ENCODE assay signal across 21 cellular contexts in the genomic region with DNA sequence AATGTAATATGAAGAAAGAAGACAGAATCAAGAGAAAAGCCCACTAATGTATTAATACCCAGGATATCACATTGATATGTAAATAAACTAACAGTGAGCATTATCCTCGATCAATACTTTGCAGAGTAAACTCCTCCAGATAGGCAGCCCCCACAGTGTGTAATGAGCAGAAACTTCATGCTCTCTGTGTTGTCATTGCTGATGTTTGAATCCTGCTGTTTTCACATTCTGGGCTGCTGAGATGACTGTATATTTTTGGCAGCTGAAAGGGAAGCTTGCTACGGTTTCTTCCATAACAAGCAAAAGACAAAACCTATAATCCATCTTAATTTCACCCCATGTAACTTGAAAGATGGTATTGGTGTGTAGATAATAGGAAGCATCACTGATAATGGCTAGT. TPM values are rescaled to one million over a fixed set of nuclear protein-coding genes. Genes with fewer than 3 reads are reported as not detected.
DNase-seq lines count a peak whose midpoint lies in the region; ATAC-seq and TF ChIP-seq lines count a peak whose summit lies in the region.
"Had no signal": no experiment of that assay in that cellular context is flagged by ENCODE, and none has a peak within 500 bp of the region (broad histone marks: within the 10 kb centered on the region; RNA-seq: fewer than 3 reads in every experiment).

No MANE protein-coding gene starts in this region.

- H3K4me1 ChIP-seq in HUES48 (ENCODE audit: control insufficient read depth, insufficient read depth, low read length), result peaks cover 46% of the 10 kb centered on the region
- peaks cover 26% of the 10 kb centered on the region for H3K4me1 ChIP-seq in OCI-LY3 (ENCODE audit: low read length)
- no peaks in the 10 kb centered on the region for H3K4me1 ChIP-seq in fibroblast of lung (ENCODE audit: control insufficient read depth, extremely low read depth, insufficient read depth, low read length)
- H3K4me1 ChIP-seq in H9 (ENCODE audit: insufficient read depth, low read length), result peaks cover 2% of the 10 kb centered on the region; the same call in 1 of the 2 replicates
- H3K4me1 ChIP-seq: ascending aorta, colonic mucosa, lower lobe of right lung, upper lobe of left lung had no signal

- H3K36me3 Mint-ChIP-seq in H9 (ENCODE audit: insufficient read depth in 1 of 3, low read depth in 3 of 3), result peaks cover 0 to 1% (median under 1%) of the 10 kb centered on the region in 3 experiments; a peak in 3 of 7 replicates
- H3K36me3 Mint-ChIP-seq: activated naive CD4-positive, alpha-beta T cell treated with anti-CD3 and anti-CD28 coated beads, Interleukin-2, amount 50 U/mL, for 24 hours; CD8-positive, alpha-beta T cell had no signal

- H3K56ac ChIP-seq in H9 (ENCODE audit: insufficient read length, low read depth, low read length), result no peak overlapping the region

- no peak overlapping the region for H2BK120ac ChIP-seq in H9 (ENCODE audit: low read depth, low read length, poor library complexity, severe bottlenecking)

- H2BK5ac ChIP-seq in H9 (ENCODE audit: insufficient read length, low read length), result no peak overlapping the region

- no peak overlapping the region for H3K4me3 Mint-ChIP-seq in H9
- H3K4me3 Mint-ChIP-seq: activated naive CD4-positive, alpha-beta T cell treated with anti-CD3 and anti-CD28 coated beads, Interleukin-2, amount 50 U/mL, for 24 hours; CD8-positive, alpha-beta T cell; endodermal cell had no signal

- no peak overlapping the region for H4K8ac ChIP-seq in H9 (replicated peaks; ENCODE audit: insufficient read length, low read depth, low read length)

- H3K79me2 ChIP-seq in OCI-LY3 (ENCODE audit: low read length) (no peaks in the 10 kb centered on the region), fibroblast of lung (ENCODE audit: control insufficient read depth, insufficient read depth, low read length) (no peaks in the 10 kb centered on the region), H9 (ENCODE audit: insufficient read depth, low read length) (no peaks in the 10 kb centered on the region)

- H3K9me3 ChIP-seq in HUES48 (ENCODE audit: control insufficient read depth, insufficient read depth, low read length), result no peaks in the 10 kb centered on the region
- H3K9me3 ChIP-seq in OCI-LY3 (ENCODE audit: insufficient read depth, low read length), result no peaks in the 10 kb centered on the region
- H3K9me3 ChIP-seq in fibroblast of lung (ENCODE audit: control insufficient read depth, insufficient read depth, low read depth, low read length), result no peaks in the 10 kb centered on the region
- H3K9me3 ChIP-seq in H9 (ENCODE audit: control insufficient read depth, low read depth, low read length), result no peaks in the 10 kb centered on the region
- H3K9me3 ChIP-seq: ascending aorta, colonic mucosa, lower lobe of right lung, upper lobe of left lung had no signal

- H3K36me3 ChIP-seq in HUES48 (ENCODE audit: control insufficient read depth, insufficient read depth, low read length), result no peaks in the 10 kb centered on the region
- H3K36me3 ChIP-seq in OCI-LY3 (replicated peaks; ENCODE audit: low read depth, low read length), result no peaks in the 10 kb centered on the region
- H3K36me3 ChIP-seq in fibroblast of lung (ENCODE audit: control insufficient read depth, insufficient read depth, low read length), result no peaks in the 10 kb centered on the region
- H3K36me3 ChIP-seq: ascending aorta, colonic mucosa, lower lobe of right lung, upper lobe of left lung had no signal

- TF ChIP-seq CTCF in OCI-LY3 (IDR thresholded peaks at IDR 0.05; ENCODE audit: low read depth, low read length) (no peak), fibroblast of lung (conservative IDR thresholded peaks at IDR 0.05 in 1 of 2, IDR thresholded peaks at IDR 0.05 in 1 of 2; ENCODE audit: low read depth in 1 of 2, low read length in 2 of 2) (no peak), H9 (conservative IDR thresholded peaks at IDR 0.05) (no peak)

- H3K9ac ChIP-seq in HUES48 (ENCODE audit: low read depth, low read length) (no peak overlapping the region; the same call in 1 of the 2 replicates), OCI-LY3 (ENCODE audit: low read length) (no peak overlapping the region), fibroblast of lung (ENCODE audit: insufficient read depth, low read length) (no peak overlapping the region), H9 (ENCODE audit: extremely low read depth, insufficient read length, low read length) (no peak overlapping the region)

- H2BK20ac ChIP-seq in H9 (ENCODE audit: low read depth, low read length, poor library complexity, severe bottlenecking), result no peak overlapping the region

- H3K4me2 ChIP-seq in OCI-LY3 (ENCODE audit: low read length) (peak overlapping the region; percentile 24), fibroblast of lung (ENCODE audit: extremely low read depth, insufficient read depth, low read length) (no peak overlapping the region), H9 (ENCODE audit: insufficient read depth, insufficient read length, low read length) (no peak overlapping the region)

- H3K14ac ChIP-seq in H9 (ENCODE audit: insufficient read depth, low read length), result no peak overlapping the region

- H4K91ac ChIP-seq in H9 (ENCODE audit: insufficient read length, low read depth, low read length), result no peak overlapping the region

- ATAC-seq in GM18907 (IDR thresholded peaks at IDR 0.05; ENCODE audit: unreplicated experiment) (no peak), GM18511 (IDR thresholded peaks at IDR 0.05; ENCODE audit: unreplicated experiment) (no peak), GM21717 (IDR thresholded peaks at IDR 0.05; ENCODE audit: unreplicated experiment) (no peak)
- ATAC-seq: CD8-positive, alpha-beta T cell; HCT116; lower lobe of right lung had no signal

- no CpG with 5 or more reads among the region's 2 CpGs for WGBS in H9 (ENCODE audit: extremely low coverage, insufficient read length, low lambda C conversion rate)

- H3T11ph ChIP-seq in H9 (ENCODE audit: low read length), result no peak overlapping the region

- H2AFZ ChIP-seq in OCI-LY3 (ENCODE audit: low read depth, low read length) (peak overlapping the region; percentile 52; the same call in 1 of the 2 replicates), fibroblast of lung (ENCODE audit: low read length) (no peak overlapping the region), H9 (ENCODE audit: low read length) (no peak overlapping the region)

- H2BK12ac ChIP-seq in H9 (ENCODE audit: insufficient read length, low read depth, low read length), result no peak overlapping the region

- no peak overlapping the region for H3K18ac ChIP-seq in H9 (ENCODE audit: insufficient read length, low read depth, low read length)

- no peak overlapping the region for H3K4ac ChIP-seq in H9 (ENCODE audit: low read depth, low read length)

- H3K4me1 Mint-ChIP-seq in H9, result peaks cover 46% of the 10 kb centered on the region in 2 experiments
- H3K4me1 Mint-ChIP-seq: activated naive CD4-positive, alpha-beta T cell treated with anti-CD3 and anti-CD28 coated beads, Interleukin-2, amount 50 U/mL, for 24 hours had no signal

- H3K23ac ChIP-seq in H9 (ENCODE audit: insufficient read length, low read depth, low read length), result no peak overlapping the region

- H3K27ac Mint-ChIP-seq in H9, result peak overlapping the region in 1 of 3 experiments; percentile 96; a peak in 3 of 7 replicates
- H3K27ac Mint-ChIP-seq: activated naive CD4-positive, alpha-beta T cell treated with anti-CD3 and anti-CD28 coated beads, Interleukin-2, amount 50 U/mL, for 24 hours; CD8-positive, alpha-beta T cell; endodermal cell had no signal

- DNase-seq in COR-L47 (lab: John Stamatoyannopoulos, UW) (peak; percentile 38), fibroblast of lung (ENCODE audit: low read depth in 2 of 2) (peak; percentile 56 to 64), H9 (no peak)
- DNase-seq: activated CD4-positive, alpha-beta T cell treated with anti-CD3 and anti-CD28 coated beads for 1 hour; activated CD8-positive, alpha-beta memory T cell treated with anti-CD3 and anti-CD28 coated beads for 24 hours; CD8-positive, alpha-beta T cell; colonic mucosa; endodermal cell; head of caudate nucleus; lower lobe of right lung; occipital lobe; stimulated activated CD4-positive, alpha-beta T cell treated with anti-CD3 and anti-CD28 coated beads, Interleukin-12 subunit alpha, Interleukin-12 subunit beta, amount 100 ng/mL, for 4 hours; upper lobe of left lung had no signal

- H4K20me1 ChIP-seq in OCI-LY3 (ENCODE audit: insufficient read depth, low read length) (no peaks in the 10 kb centered on the region), fibroblast of lung (ENCODE audit: control insufficient read depth, extremely low read depth, insufficient read depth, low read length) (no peaks in the 10 kb centered on the region), H9 (ENCODE audit: control insufficient read depth, insufficient read depth, insufficient read length) (no peaks in the 10 kb centered on the region)

- H3K27me3 ChIP-seq in HUES48 (ENCODE audit: control insufficient read depth, insufficient read depth, low read length) (no peaks in the 10 kb centered on the region), OCI-LY3 (ENCODE audit: low read depth, low read length) (no peaks in the 10 kb centered on the region), fibroblast of lung (ENCODE audit: control insufficient read depth, insufficient read depth, low read length) (no peaks in the 10 kb centered on the region), H9 (ENCODE audit: insufficient read depth, low read length) (no peaks in the 10 kb centered on the region)
- H3K27me3 ChIP-seq: ascending aorta, colonic mucosa, upper lobe of left lung had no signal

- no peak overlapping the region for H4K5ac ChIP-seq in H9 (ENCODE audit: insufficient read length, low read depth, low read length)

- H3K23me2 ChIP-seq in H9 (ENCODE audit: insufficient read length, low read depth, low read length, poor library complexity, severe bottlenecking), result no peaks in the 10 kb centered on the region

- H3K79me1 ChIP-seq in H9 (ENCODE audit: insufficient read depth, low read depth, low read length, poor library complexity, severe bottlenecking), result no peaks in the 10 kb centered on the region

- H3K27me3 Mint-ChIP-seq in H9 (ENCODE audit: low read depth), result no peaks in the 10 kb centered on the region
- H3K27me3 Mint-ChIP-seq: activated naive CD4-positive, alpha-beta T cell treated with anti-CD3 and anti-CD28 coated beads, Interleukin-2, amount 50 U/mL, for 24 hours had no signal

- no peak overlapping the region for H2AK5ac ChIP-seq in H9 (ENCODE audit: insufficient read length, low read length)

- H2BK15ac ChIP-seq in H9 (ENCODE audit: low read depth, low read length), result no peak overlapping the region

- H3K27ac ChIP-seq in HUES48 (ENCODE audit: low read depth, low read length) (peak overlapping the region; percentile 48), OCI-LY3 (ENCODE audit: low read length) (no peak overlapping the region), fibroblast of lung (ENCODE audit: insufficient read depth, low read length) (no peak overlapping the region), H9 (ENCODE audit: insufficient read length, low read depth, low read length) (no peak overlapping the region)
- H3K27ac ChIP-seq: ascending aorta, colonic mucosa, lower lobe of right lung, upper lobe of left lung had no signal

- H3K4me3 ChIP-seq in HUES48 (ENCODE audit: low read depth, low read length) (no peak overlapping the region; the same call in 1 of the 2 replicates), OCI-LY3 (ENCODE audit: low read length) (peak overlapping the region; percentile 20; the same call in 1 of the 2 replicates), fibroblast of lung (replicated peaks in 1 of 4; ENCODE audit: control extremely low read depth in 1 of 4, insufficient read depth in 1 of 4, low read depth in 3 of 4, low read length in 4 of 4) (peak overlapping the region in 2 of 4 experiments; percentile 2 to 64)
- H3K4me3 ChIP-seq: ascending aorta, colonic mucosa, lower lobe of right lung, upper lobe of left lung had no signal

- H3K9me3 Mint-ChIP-seq in H9, result peaks cover 0 to 2% of the 10 kb centered on the region in 2 experiments; a peak in 1 of 5 replicates
- H3K9me3 Mint-ChIP-seq: activated naive CD4-positive, alpha-beta T cell treated with anti-CD3 and anti-CD28 coated beads, Interleukin-2, amount 50 U/mL, for 24 hours; CD8-positive, alpha-beta T cell; endodermal cell had no signal

RNA-seq across cellular contexts. Expression of gene THSD7A, which starts 15.3 kb away (rescaled TPM):
- under 0.01 and 0.83 TPM in 2 replicates for total RNA-seq in fibroblast of lung
- 0.02 and 0.06 TPM in 2 replicates for polyA plus RNA-seq in fibroblast of lung
- polyA plus RNA-seq in fibroblast of lung (2012), result 0.02 and 0.08 TPM in 2 replicates
- polyA minus RNA-seq in fibroblast of lung (ENCODE audit: low replicate concordance), result not detected in 2 replicates
- total RNA-seq in H9 (2021), result 0.42 and 0.88 TPM in 2 replicates
- total RNA-seq: CD8-positive, alpha-beta T cell had no signal
